8 cellular contexts compared by ENCODE assay signal in the genomic region with DNA sequence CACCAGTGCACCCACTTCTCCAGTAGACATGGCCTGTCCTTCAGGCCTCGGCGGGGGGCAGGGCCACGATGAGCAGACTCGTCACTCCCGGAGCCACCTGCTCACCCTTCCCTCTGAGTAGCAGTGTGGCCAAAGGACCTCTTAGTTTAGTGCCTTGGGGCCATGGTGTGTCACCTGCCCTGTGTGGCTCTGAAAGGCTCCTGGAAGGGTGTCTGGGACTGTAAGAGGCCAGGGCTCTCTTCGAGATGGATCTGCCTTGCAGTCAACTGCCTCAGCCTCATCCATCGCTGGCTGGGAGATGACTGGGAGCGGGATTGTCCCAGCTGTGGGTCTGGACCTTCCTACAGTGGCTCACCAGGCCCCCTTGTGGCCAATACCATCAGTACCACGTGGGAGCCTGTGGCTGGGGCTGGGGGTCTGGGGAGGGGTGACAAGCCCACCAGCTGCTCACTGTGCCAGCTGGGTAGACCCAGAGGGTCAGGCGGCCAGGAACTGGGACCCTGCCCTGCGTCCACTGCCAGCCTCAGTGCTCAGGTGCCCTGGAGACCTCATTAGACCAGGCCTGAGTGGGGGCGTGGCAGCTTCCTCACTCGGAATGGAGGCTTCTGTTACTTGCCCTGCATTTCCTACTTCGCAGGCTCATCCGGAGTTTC.
DNase-seq lines count a peak whose midpoint lies in the region; ATAC-seq and TF ChIP-seq lines count a peak whose summit lies in the region.

No MANE protein-coding gene starts in this region.

- no peaks in the 10 kb centered on the region for H3K36me3 ChIP-seq in smooth muscle cell (ENCODE audit: low read depth)

- intact Hi-C loops in activated CD8-positive, alpha-beta T cell treated with anti-CD3 and anti-CD28 coated beads for 36 hours (cut with micrococcal nuclease), result no loop called here
- intact Hi-C loops in Right ventricle myocardium superior (cut with DNase I), result loop anchor here (5.0 kb wide), 1 partner anchor 83 kb away; no protein-coding TSS in a partner anchor

- no peaks in the 10 kb centered on the region for H3K27me3 Mint-ChIP-seq in activated CD8-positive, alpha-beta T cell treated with anti-CD3 and anti-CD28 coated beads for 36 hours

- peak; percentile 60 for ATAC-seq in activated CD8-positive, alpha-beta T cell treated with anti-CD3 and anti-CD28 coated beads for 36 hours
- peak; percentile 77 for ATAC-seq in Right ventricle myocardium superior (ENCODE audit: poor library complexity)
- ATAC-seq in GM19324 (IDR thresholded peaks at IDR 0.05; ENCODE audit: low FRiP score, unreplicated experiment), result no peak
- no peak for ATAC-seq in GM18520 (IDR thresholded peaks at IDR 0.05; ENCODE audit: unreplicated experiment)

- POLR2A ChIA-PET in activated CD8-positive, alpha-beta T cell treated with anti-CD3 and anti-CD28 coated beads for 36 hours (lab: Charles Lee), result no interaction called here

- H4K20me1 ChIP-seq in smooth muscle cell (ENCODE audit: low read depth), result no peaks in the 10 kb centered on the region

- no peak overlapping the region for H3K4me2 ChIP-seq in smooth muscle cell

- H3K4me3 ChIP-seq in smooth muscle cell, result no peak overlapping the region

- TF ChIP-seq CTCF in activated CD8-positive, alpha-beta T cell treated with anti-CD3 and anti-CD28 coated beads for 36 hours (IDR thresholded peaks at IDR 0.05), result peak; percentile 79
- peak; percentile 65 for TF ChIP-seq CTCF in smooth muscle cell (IDR thresholded peaks at IDR 0.05; ENCODE audit: borderline replicate concordance, insufficient read depth, poor library complexity, severe bottlenecking)

- DNase-seq in DMS53 (lab: John Stamatoyannopoulos, UW) (peak; percentile 81), KBM-7 (peak; percentile 35), Right ventricle myocardium superior (peak; percentile 52), smooth muscle cell (lab: John Stamatoyannopoulos, UW; ENCODE audit: unreplicated experiment) (no peak), NCI-H2196 treated with DMSO at 0.1 percent for 48 hours (lab: John Stamatoyannopoulos, UW; ENCODE audit: unreplicated experiment) (no peak)
- DNase-seq in activated CD8-positive, alpha-beta T cell treated with anti-CD3 and anti-CD28 coated beads for 36 hours, result peak; percentile 49

- no peak overlapping the region for H3K4me3 Mint-ChIP-seq in activated CD8-positive, alpha-beta T cell treated with anti-CD3 and anti-CD28 coated beads for 36 hours

- no peak overlapping the region for H2AFZ ChIP-seq in smooth muscle cell (ENCODE audit: low read depth)

- H3F3A ChIP-seq in smooth muscle cell (ENCODE audit: low read depth), result no peaks in the 10 kb centered on the region

- H3K79me2 ChIP-seq in smooth muscle cell (ENCODE audit: low read depth), result no peaks in the 10 kb centered on the region

- no peak overlapping the region for H3K27ac ChIP-seq in smooth muscle cell (ENCODE audit: low read depth)

- no peak overlapping the region for H3K9ac ChIP-seq in smooth muscle cell (ENCODE audit: low read depth)

- no peak overlapping the region for H3K27ac Mint-ChIP-seq in activated CD8-positive, alpha-beta T cell treated with anti-CD3 and anti-CD28 coated beads for 36 hours

- 54% methylated on average over 15 of the region's 15 CpGs for WGBS in smooth muscle cell (ENCODE audit: low lambda C conversion rate)

- no peaks in the 10 kb centered on the region for H3K9me3 ChIP-seq in smooth muscle cell (replicated peaks; ENCODE audit: low read depth)

- no peaks in the 10 kb centered on the region for H3K9me3 Mint-ChIP-seq in activated CD8-positive, alpha-beta T cell treated with anti-CD3 and anti-CD28 coated beads for 36 hours

- in situ Hi-C loops in KBM-7 (cut with MboI; ENCODE audit: low pct_unique_long_range_greater_than_20kb, low sequenced_read_pairs), result no loop called here

- H3K4me1 ChIP-seq in smooth muscle cell (ENCODE audit: low read depth), result peaks cover 3% of the 10 kb centered on the region

- no peaks in the 10 kb centered on the region for H3K36me3 Mint-ChIP-seq in activated CD8-positive, alpha-beta T cell treated with anti-CD3 and anti-CD28 coated beads for 36 hours (ENCODE audit: low read depth)

- CTCF ChIA-PET in activated CD8-positive, alpha-beta T cell treated with anti-CD3 and anti-CD28 coated beads for 36 hours (lab: Charles Lee), result interaction anchor here (0.7 to 3.4 kb wide), 16 partner anchors 9 to 179 kb away, joined by 3 to 31 read pairs (median 4); no protein-coding TSS in a partner anchor

- H3K4me1 Mint-ChIP-seq in activated CD8-positive, alpha-beta T cell treated with anti-CD3 and anti-CD28 coated beads for 36 hours (ENCODE audit: low read depth), result peaks cover 2% of the 10 kb centered on the region

- no peaks in the 10 kb centered on the region for H3K27me3 ChIP-seq in smooth muscle cell (ENCODE audit: low read depth)

Comparison
In these comparisons a context has a peak if more than half of its experiments do, and no peak if none do; other contexts are left out.
1. DNase-seq: peak in DMS53 (single experiment), KBM-7 (single experiment), activated CD8-positive, alpha-beta T cell treated with anti-CD3 and anti-CD28 coated beads for 36 hours (single experiment) and Right ventricle myocardium superior (single experiment); none in smooth muscle cell (single experiment) and NCI-H2196 treated with DMSO at 0.1 percent for 48 hours (single experiment).
2. ATAC-seq: peak in activated CD8-positive, alpha-beta T cell treated with anti-CD3 and anti-CD28 coated beads for 36 hours (single experiment) and Right ventricle myocardium superior (single experiment); none in GM19324 (single experiment) and GM18520 (single experiment).